In the genomic region with DNA sequence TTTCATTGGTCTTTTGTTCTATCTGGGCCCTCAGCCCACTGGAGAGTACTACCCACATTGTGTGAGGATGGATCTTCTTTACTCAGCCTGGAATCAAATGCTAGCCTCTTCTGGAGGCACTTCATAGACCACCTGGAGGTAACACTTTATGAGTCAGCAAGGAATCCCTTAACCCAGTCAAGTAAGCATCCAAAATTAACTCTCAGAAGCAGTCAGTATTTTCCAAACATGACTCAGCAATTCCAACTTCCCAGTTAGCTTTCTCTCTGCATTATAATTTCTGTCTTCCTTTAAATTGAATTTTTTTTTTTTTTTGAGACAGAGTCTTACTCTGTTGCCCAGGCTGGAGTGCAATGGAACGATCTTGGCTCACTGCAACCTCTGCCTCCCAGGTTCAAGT, we compare ENCODE assay signal across 18 cellular contexts.
A peak's percentile ranks its signal among the peaks of the same experiment; 100 is the strongest.
DNase-seq lines count a peak whose midpoint lies in the region; ATAC-seq and FAIRE-seq lines count a peak whose summit lies in the region.
"Had no signal": no experiment of that assay in that cellular context is flagged by ENCODE, and none has a peak within 500 bp of the region (broad histone marks: within the 10 kb centered on the region; RNA-seq: fewer than 3 reads in every experiment).

No MANE protein-coding gene starts in this region.

- no peak for ATAC-seq in GM21717 (IDR thresholded peaks at IDR 0.05; ENCODE audit: unreplicated experiment)

- peak; percentile 75 for FAIRE-seq in RCC 7860 (lab: Jason Lieb, UNC)
- FAIRE-seq: GM12892, GM19239, H54 had no signal

- peak; percentile 6 for DNase-seq in SIG-M5 treated with dmso at 0.1 percent for 504 hours (lab: John Stamatoyannopoulos, UW; ENCODE audit: unreplicated experiment)
- no peak for DNase-seq in SIG-M5 (lab: John Stamatoyannopoulos, UW)
- peak; percentile 68 for DNase-seq in RCC 7860 (ENCODE audit: low spot score)
- no peak for DNase-seq in epithelial cell of prostate (ENCODE audit: low read depth, low spot score)
- DNase-seq in stromal cell of bone marrow (ENCODE audit: low read depth), result peak; percentile 40
- no peak for DNase-seq in LoVo (ENCODE audit: low spot score)
- DNase-seq in effector CD8-positive, alpha-beta T cell (lab: John Stamatoyannopoulos, UW), result no peak
- DNase-seq: ACHN, DND-41, mesendoderm, nucleus accumbens, T-helper 2 cell, upper lobe of left lung had no signal

- peak overlapping the region; percentile 74 for H3K27ac ChIP-seq in epithelial cell of prostate
- H3K27ac ChIP-seq: HL-60, upper lobe of left lung had no signal

Comparison
In these comparisons a context has a peak if more than half of its experiments do, and no peak if none do; other contexts are left out.
1. DNase-seq: peak in SIG-M5 treated with dmso at 0.1 percent for 504 hours (single experiment), RCC 7860 (single experiment) and stromal cell of bone marrow (single experiment); none in SIG-M5 (single experiment), epithelial cell of prostate (single experiment), LoVo (single experiment) and effector CD8-positive, alpha-beta T cell (single experiment).